ENCODE assay signal across 16 cellular contexts in the genomic region with DNA sequence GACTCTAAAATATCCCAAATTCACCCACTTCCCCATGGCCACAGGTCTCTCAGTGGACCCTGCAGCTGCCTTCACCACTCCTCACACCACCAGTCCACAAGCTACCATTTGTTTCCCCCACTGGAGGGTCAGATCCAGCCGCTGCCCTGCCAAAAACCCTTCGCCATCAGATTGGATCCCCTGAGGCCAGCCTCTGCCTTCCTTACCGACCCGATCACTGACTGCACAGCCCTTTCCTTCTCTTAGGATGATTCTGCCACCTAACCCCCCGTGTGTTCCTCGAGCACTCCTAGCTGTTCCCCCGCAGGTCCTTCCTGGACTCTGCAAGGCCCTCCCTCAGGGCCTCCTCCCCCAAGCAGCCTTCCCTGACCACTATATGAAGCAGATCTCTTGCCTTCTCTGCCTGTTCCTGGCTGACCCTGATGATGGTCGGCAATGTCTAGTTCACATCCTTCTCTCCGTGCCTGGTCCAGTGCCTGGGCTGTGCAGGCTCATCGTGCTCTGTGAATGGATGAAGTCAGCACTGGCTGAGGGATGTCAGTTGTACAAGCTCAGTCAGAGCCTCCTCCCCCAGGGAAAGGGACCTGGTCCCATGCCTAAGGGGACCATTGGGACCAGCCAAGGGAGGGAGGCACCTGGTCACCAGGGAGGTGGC. TPM values are rescaled to one million over a fixed set of nuclear protein-coding genes. Genes with fewer than 3 reads are reported as not detected.
DNase-seq lines count a peak whose midpoint lies in the region; ATAC-seq and TF ChIP-seq lines count a peak whose summit lies in the region.
"Had no signal": no experiment of that assay in that cellular context is flagged by ENCODE, and none has a peak within 500 bp of the region (broad histone marks: within the 10 kb centered on the region; RNA-seq: fewer than 3 reads in every experiment).

No MANE protein-coding gene starts in this region.

- intact Hi-C loops in activated B cell treated with CpG ODN at 0.5 μM for 24 hours (cut with micrococcal nuclease), result no loop called here
- intact Hi-C loops in sigmoid colon (cut with DNase I), result no loop called here
- intact Hi-C loops in left ventricle myocardium superior (cut with micrococcal nuclease), result no loop called here

- TF ChIP-seq CTCF in activated B cell treated with CpG ODN at 0.5 μM for 24 hours (IDR thresholded peaks at IDR 0.05), result no peak
- no peak for TF ChIP-seq CTCF in sigmoid colon (IDR thresholded peaks at IDR 0.05)
- TF ChIP-seq CTCF in GM13977 (IDR thresholded peaks at IDR 0.05; ENCODE audit: extremely low read depth, insufficient read depth, missing control alignments), result no peak

- no peak for TF ChIP-seq EP300 in sigmoid colon (IDR thresholded peaks at IDR 0.05)

- H3K27ac ChIP-seq in CD8-positive, alpha-beta memory T cell (ENCODE audit: low read depth, low read length), result no peak overlapping the region
- H3K27ac ChIP-seq in sigmoid colon, result no peak overlapping the region
- H3K27ac ChIP-seq: GM23248 had no signal

- no peaks in the 10 kb centered on the region for H3K9me3 Mint-ChIP-seq in CD8-positive, alpha-beta memory T cell
- no peaks in the 10 kb centered on the region for H3K9me3 Mint-ChIP-seq in activated B cell treated with CpG ODN at 0.5 μM for 24 hours

- H3K36me3 ChIP-seq in CD8-positive, alpha-beta memory T cell (ENCODE audit: insufficient read depth, low read length), result no peaks in the 10 kb centered on the region
- peaks cover 0 to 12% (median 0%) of the 10 kb centered on the region in 4 donors for H3K36me3 ChIP-seq in sigmoid colon

- H3K4me3 ChIP-seq in CD8-positive, alpha-beta memory T cell (ENCODE audit: low read length), result no peak overlapping the region
- no peak overlapping the region for H3K4me3 ChIP-seq in sigmoid colon
- H3K4me3 ChIP-seq: GM23248 had no signal

- POLR2A ChIA-PET in CD8-positive, alpha-beta memory T cell (lab: Charles Lee), result interaction anchor here (0.9 kb wide), 1 partner anchor 48 kb away, joined by 3 read pairs; a partner anchor contains a TSS
- POLR2A ChIA-PET in activated B cell treated with CpG ODN at 0.5 μM for 24 hours (lab: Charles Lee), result interaction anchor here (0.6 kb wide), 1 partner anchor 140 kb away, joined by 6 read pairs; no protein-coding TSS in a partner anchor

- peak overlapping the region in 4 of 7 donors; percentile 12 to 86 (median 56) for H3K4me3 Mint-ChIP-seq in CD8-positive, alpha-beta memory T cell
- no peak overlapping the region for H3K4me3 Mint-ChIP-seq in activated B cell treated with CpG ODN at 0.5 μM for 24 hours

- peaks cover 6 to 16% (median 9%) of the 10 kb centered on the region in 3 donors for H3K36me3 Mint-ChIP-seq in CD8-positive, alpha-beta memory T cell
- no peaks in the 10 kb centered on the region for H3K36me3 Mint-ChIP-seq in activated B cell treated with CpG ODN at 0.5 μM for 24 hours (ENCODE audit: low read depth)

- no peak for DNase-seq in CD8-positive, alpha-beta memory T cell
- DNase-seq in activated B cell treated with CpG ODN at 0.5 μM for 24 hours (peak; percentile 11), islet precursor cell (peak; percentile 51), sigmoid colon (peak; percentile 37), left ventricle myocardium superior (no peak), GM13977 (ENCODE audit: low spot score) (no peak)
- DNase-seq: DMS153; GM23248; Karpas-422; NCI-H1092; NCI-H2107; NCI-H526; occipital lobe; SHP77 treated with DMSO at 0.1 percent for 48 hours; stimulated activated CD4-positive, alpha-beta T cell treated with anti-CD3 and anti-CD28 coated beads, Interleukin-2, amount 100 ng/mL, for 24 hours had no signal

- in situ Hi-C loops in GM13977 (cut with MboI; ENCODE audit: low pct_unique_long_range_greater_than_20kb, low sequenced_read_pairs, unreplicated experiment), result no loop called here

- ATAC-seq in activated B cell treated with CpG ODN at 0.5 μM for 24 hours (ENCODE audit: low read depth) (no peak), left ventricle myocardium superior (no peak), GM18873 (IDR thresholded peaks at IDR 0.05; ENCODE audit: low FRiP score, unreplicated experiment) (no peak)

- no peaks in the 10 kb centered on the region for H3K27me3 Mint-ChIP-seq in CD8-positive, alpha-beta memory T cell
- no peaks in the 10 kb centered on the region for H3K27me3 Mint-ChIP-seq in activated B cell treated with CpG ODN at 0.5 μM for 24 hours

- peaks cover 71 to 92% (median 78%) of the 10 kb centered on the region in 3 donors for H3K4me1 Mint-ChIP-seq in CD8-positive, alpha-beta memory T cell
- peaks cover 60% of the 10 kb centered on the region for H3K4me1 Mint-ChIP-seq in activated B cell treated with CpG ODN at 0.5 μM for 24 hours

- TF ChIP-seq POLR2A in sigmoid colon (IDR thresholded peaks at IDR 0.05), result no peak

- CTCF ChIA-PET in CD8-positive, alpha-beta memory T cell (lab: Charles Lee), result interaction anchor here (1.0 to 1.2 kb wide), 2 partner anchors 19 to 55 kb away, joined by 3 read pairs; no protein-coding TSS in a partner anchor
- CTCF ChIA-PET in activated B cell treated with CpG ODN at 0.5 μM for 24 hours (lab: Charles Lee), result no interaction called here

- H3K4me1 ChIP-seq in CD8-positive, alpha-beta memory T cell (ENCODE audit: insufficient read depth, low read length), result peaks cover 70% of the 10 kb centered on the region
- H3K4me1 ChIP-seq in sigmoid colon, result no peaks in the 10 kb centered on the region

- WGBS in sigmoid colon, 2 donors, result 89 to 90% methylated on average over 10 of the region's 10 CpGs

- H3K27ac Mint-ChIP-seq in CD8-positive, alpha-beta memory T cell, result peak overlapping the region; percentile 57 to 90 (median 86)
- H3K27ac Mint-ChIP-seq in activated B cell treated with CpG ODN at 0.5 μM for 24 hours, result no peak overlapping the region

- no peaks in the 10 kb centered on the region for H3K9me3 ChIP-seq in CD8-positive, alpha-beta memory T cell (ENCODE audit: low read length)
- H3K9me3 ChIP-seq in sigmoid colon, result no peaks in the 10 kb centered on the region

- H3K27me3 ChIP-seq in CD8-positive, alpha-beta memory T cell (ENCODE audit: insufficient read depth, low read length, poor library complexity, severe bottlenecking), result no peaks in the 10 kb centered on the region
- H3K27me3 ChIP-seq in sigmoid colon, result no peaks in the 10 kb centered on the region

RNA-seq across cellular contexts. Expression of a gene that starts 46.0 kb away (rescaled TPM):
- total RNA-seq in CD8-positive, alpha-beta memory T cell, result 1 to 10 TPM; 9.4 TPM
- polyA plus RNA-seq in CD8-positive, alpha-beta memory T cell, result 90.4 TPM
- total RNA-seq in activated B cell treated with CpG ODN at 0.5 μM for 24 hours (7.4 and 8.3 TPM in 2 replicates), sigmoid colon (10 to 100 TPM; 22.9 to 59.9 (median 25.4) TPM), left ventricle myocardium superior (11.2 TPM)
- polyA plus RNA-seq in sigmoid colon, result 10 to 100 TPM; 60.7 to 75.1 (median 66.6) TPM

RNA-seq across cellular contexts. Expression of a gene that starts 47.4 kb away (rescaled TPM):
- total RNA-seq in CD8-positive, alpha-beta memory T cell, result 100 to 1,000 TPM; 103 to 111 TPM
- polyA plus RNA-seq in CD8-positive, alpha-beta memory T cell, result 62.3 TPM
- 131 and 147 TPM in 2 replicates for total RNA-seq in activated B cell treated with CpG ODN at 0.5 μM for 24 hours
- 10 to 100 TPM; 60.1 to 81.3 (median 76.9) TPM for total RNA-seq in sigmoid colon
- 10 to 100 TPM; 70.5 to 75.4 (median 73.9) TPM for polyA plus RNA-seq in sigmoid colon
- 59.0 TPM for total RNA-seq in left ventricle myocardium superior

RNA-seq across cellular contexts. Expression of a gene that starts 47.7 kb away (rescaled TPM):
- total RNA-seq in CD8-positive, alpha-beta memory T cell, result 10 to 100 TPM; 33.3 to 36.6 TPM
- polyA plus RNA-seq in CD8-positive, alpha-beta memory T cell, result 41.0 TPM
- total RNA-seq in activated B cell treated with CpG ODN at 0.5 μM for 24 hours (32.6 and 39.9 TPM in 2 replicates), sigmoid colon (10 to 100 TPM; 30.6 to 42.7 (median 34.1) TPM), left ventricle myocardium superior (20.3 TPM)
- polyA plus RNA-seq in sigmoid colon, result 10 to 100 TPM; 12.6 to 17.8 (median 16.6) TPM

Comparison
In these comparisons a context has a peak if more than half of its experiments do, and no peak if none do; other contexts are left out.
1. DNase-seq: peak in activated B cell treated with CpG ODN at 0.5 μM for 24 hours (single experiment), islet precursor cell (single experiment) and sigmoid colon (single experiment); none in CD8-positive, alpha-beta memory T cell (0 of 5), left ventricle myocardium superior (single experiment) and GM13977 (single experiment).